14 cellular contexts compared by ENCODE assay signal in the genomic region with DNA sequence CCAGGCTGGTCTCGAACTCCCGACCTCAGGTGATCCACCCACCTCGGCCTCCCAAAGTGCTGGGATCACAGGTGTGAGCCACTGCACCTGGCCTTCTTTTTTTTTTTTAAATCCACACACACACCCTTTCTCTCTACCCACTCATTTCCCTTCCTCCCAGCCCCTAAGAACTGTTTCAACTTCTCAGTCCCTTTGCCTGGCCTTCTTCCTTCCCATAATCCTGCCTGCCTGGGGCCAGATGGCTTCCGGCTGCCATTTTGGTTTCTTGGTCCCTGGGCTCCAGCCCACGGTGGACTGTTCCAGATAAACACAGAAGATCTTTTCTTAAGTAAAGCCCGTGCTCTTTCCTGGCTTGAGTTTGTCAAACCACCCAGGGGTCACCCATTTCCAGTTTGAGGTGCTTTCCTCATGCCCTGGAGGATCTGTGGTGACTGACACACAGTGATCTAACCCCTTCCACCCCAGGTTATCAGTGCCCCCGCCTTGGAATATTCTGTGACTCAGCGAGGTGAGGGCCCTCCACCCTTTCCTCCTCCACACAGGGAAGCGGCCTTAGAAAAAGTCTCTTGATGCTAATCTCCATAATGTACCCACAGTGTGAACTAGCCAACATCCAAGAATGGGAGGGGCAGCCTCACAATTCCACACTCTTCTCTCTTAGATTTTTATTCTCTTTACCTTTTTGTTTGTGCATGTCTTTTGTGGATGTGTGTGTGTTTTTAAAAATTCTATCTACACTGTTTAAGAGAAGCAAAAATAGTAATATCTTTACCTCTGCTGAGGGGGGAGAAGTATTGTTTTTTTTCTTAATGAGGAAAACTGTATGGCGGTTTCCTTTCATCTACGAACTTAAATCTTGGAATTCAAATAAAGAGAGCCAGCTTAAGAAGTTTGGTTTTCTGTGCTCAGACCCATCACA.
DNase-seq lines count a peak whose midpoint lies in the region; ATAC-seq and TF ChIP-seq lines count a peak whose summit lies in the region.
"Had no signal": no experiment of that assay in that cellular context is flagged by ENCODE, and none has a peak within 500 bp of the region (broad histone marks: within the 10 kb centered on the region; RNA-seq: fewer than 3 reads in every experiment).

No MANE protein-coding gene starts in this region.

- DNase-seq in EL (peak; percentile 41), M059J (ENCODE audit: low read depth) (peak; percentile 94), omental fat pad (ENCODE audit: low spot score) (no peak), NCI-H748 (lab: John Stamatoyannopoulos, UW; ENCODE audit: unreplicated experiment) (no peak), RKO (ENCODE audit: low spot score) (no peak), HCEC 1CT (no peak)
- DNase-seq: activated effector memory CD4-positive, alpha-beta T cell treated with Interleukin-2 at 50 U/mL for 16 hours; NCI-H2081 treated with DMSO at 0.1 percent for 48 hours; NCI-H82; pancreas; SJCRH30; spleen had no signal

- ATAC-seq in esophagus mucosa (peak; percentile 72), omental fat pad (ENCODE audit: low FRiP score) (peak; percentile 71), HG03139 (IDR thresholded peaks at IDR 0.05; ENCODE audit: unreplicated experiment) (no peak)

- no peak for TF ChIP-seq CTCF in omental fat pad (IDR thresholded peaks at IDR 0.05)

Comparison
In these comparisons a context has a peak if more than half of its experiments do, and no peak if none do; other contexts are left out.
1. DNase-seq: peak in EL (single experiment) and M059J (single experiment); none in omental fat pad (single experiment), NCI-H748 (single experiment), RKO (single experiment) and HCEC 1CT (single experiment).